28 cellular contexts compared by ENCODE assay signal in the genomic region with DNA sequence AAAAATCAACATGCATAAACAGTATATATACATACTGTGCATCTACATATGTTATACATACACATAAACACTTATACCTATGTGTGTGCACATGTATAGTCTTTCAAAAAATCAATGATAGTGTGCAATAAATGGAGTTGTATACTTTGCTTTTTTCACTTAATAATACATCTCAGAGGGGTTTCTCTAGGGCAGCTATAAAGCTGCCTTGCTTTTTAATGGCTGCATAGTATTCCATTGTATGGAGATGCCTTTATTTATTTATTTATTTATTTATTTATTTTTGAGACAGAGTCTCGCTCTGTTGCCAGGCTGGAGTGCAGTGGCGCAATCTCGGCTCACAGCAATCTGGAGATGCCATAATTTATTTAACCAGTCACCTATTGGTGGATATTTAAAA.
"Had no signal": no experiment of that assay in that cellular context is flagged by ENCODE, and none has a peak within 500 bp of the region (broad histone marks: within the 10 kb centered on the region; RNA-seq: fewer than 3 reads in every experiment).

No MANE protein-coding gene starts in this region.

- H3K4me3 Mint-ChIP-seq: dendritic cell treated with granulocyte-macrophage colony-stimulating factor and Interleukin-4, amounts not matched to agents 40 ng/mL and 50 ng/mL, for 4 days; effector memory CD8-positive, alpha-beta T cell; endodermal cell had no signal

- FAIRE-seq: colon, endometrium, endothelial cell of umbilical vein, frontal cortex had no signal

- H3K4me3 ChIP-seq: colonic mucosa, coronary artery, dorsolateral prefrontal cortex, esophagus muscularis mucosa, esophagus squamous epithelium, gastrocnemius medialis, gastroesophageal sphincter, heart left ventricle, heart right ventricle had no signal

- H3K27ac Mint-ChIP-seq: dendritic cell treated with granulocyte-macrophage colony-stimulating factor and Interleukin-4, amounts not matched to agents 40 ng/mL and 50 ng/mL, for 4 days; effector memory CD8-positive, alpha-beta T cell; endodermal cell had no signal

- H3K9me3 ChIP-seq: colonic mucosa, esophagus muscularis mucosa, esophagus squamous epithelium, gastrocnemius medialis, gastroesophageal sphincter, heart left ventricle had no signal

- H3K27me3 Mint-ChIP-seq: dendritic cell treated with granulocyte-macrophage colony-stimulating factor and Interleukin-4, amounts not matched to agents 40 ng/mL and 50 ng/mL, for 4 days; effector memory CD8-positive, alpha-beta T cell had no signal

- H3K4me1 Mint-ChIP-seq: endodermal cell had no signal

- H3K9me3 Mint-ChIP-seq: dendritic cell treated with granulocyte-macrophage colony-stimulating factor and Interleukin-4, amounts not matched to agents 40 ng/mL and 50 ng/mL, for 4 days; effector memory CD8-positive, alpha-beta T cell had no signal

- H3K27me3 ChIP-seq: colonic mucosa, dorsolateral prefrontal cortex, foreskin keratinocyte, gastrocnemius medialis, heart left ventricle, heart right ventricle had no signal

- ATAC-seq: effector memory CD8-positive, alpha-beta T cell; esophagus mucosa; foreskin keratinocyte; gastrocnemius medialis; gastroesophageal sphincter; heart left ventricle; heart right ventricle had no signal

- H3K4me1 ChIP-seq: colonic mucosa, esophagus muscularis mucosa, esophagus squamous epithelium, foreskin keratinocyte, gastrocnemius medialis, gastroesophageal sphincter, heart left ventricle, heart right ventricle had no signal

- H3K36me3 ChIP-seq: colonic mucosa, esophagus muscularis mucosa, esophagus squamous epithelium, gastrocnemius medialis, gastroesophageal sphincter, heart left ventricle, heart right ventricle had no signal

- H3K27ac ChIP-seq: colonic mucosa, coronary artery, dorsolateral prefrontal cortex, epithelial cell of prostate, esophagus muscularis mucosa, esophagus squamous epithelium, foreskin keratinocyte, gastrocnemius medialis, gastroesophageal sphincter, heart left ventricle, heart right ventricle had no signal

- DNase-seq: colonic mucosa; cortex of kidney; dermis blood vessel endothelial cell; dorsolateral prefrontal cortex; effector CD4-positive, alpha-beta T cell; effector CD8-positive, alpha-beta T cell; effector memory CD4-positive, alpha-beta T cell; effector memory CD8-positive, alpha-beta T cell; endodermal cell; esophagus squamous epithelium; foreskin fibroblast; foreskin keratinocyte; foreskin melanocyte; gastrocnemius medialis; glutamatergic neuron; head of caudate nucleus; heart left ventricle; heart right ventricle had no signal
